Comparison of ENCODE assay signal across 23 cellular contexts in genomic region chr5:149094996-149095395, GRCh38. TPM values are rescaled to one million over a fixed set of nuclear protein-coding genes. Genes with fewer than 3 reads are reported as not detected.
DNase-seq lines count a peak whose midpoint lies in the region; ATAC-seq and TF ChIP-seq lines count a peak whose summit lies in the region.
"Had no signal": no experiment of that assay in that cellular context is flagged by ENCODE, and none has a peak within 500 bp of the region (broad histone marks: within the 10 kb centered on the region; RNA-seq: fewer than 3 reads in every experiment).

No MANE protein-coding gene starts in this region.

- H3K4me1 ChIP-seq in BE2C, result no peaks in the 10 kb centered on the region
- H3K4me1 ChIP-seq in PC-3 (ENCODE audit: insufficient read depth, low read length), result no peaks in the 10 kb centered on the region
- peaks cover 0 to 2% of the 10 kb centered on the region in 2 donors for H3K4me1 ChIP-seq in esophagus (ENCODE audit: control insufficient read depth in 2 of 2, insufficient read depth in 2 of 2, low read length in 1 of 2)
- H3K4me1 ChIP-seq in smooth muscle cell (ENCODE audit: low read depth), result no peaks in the 10 kb centered on the region
- H3K4me1 ChIP-seq: BLaER1 had no signal

- WGBS in esophagus, 2 donors, result 72 to 76% methylated on average over 2 of the region's 2 CpGs
- 65% methylated on average over 2 of the region's 2 CpGs for WGBS in smooth muscle cell (ENCODE audit: low lambda C conversion rate)

- no peak for ATAC-seq in PC-3
- no peak for ATAC-seq in HG02610 (IDR thresholded peaks at IDR 0.05; ENCODE audit: unreplicated experiment)
- ATAC-seq: GM12878, HCT116, HepG2, Panc1 had no signal

- H3K9me2 ChIP-seq in PC-3 (replicated peaks; ENCODE audit: low read length), result no peaks in the 10 kb centered on the region
- H3K9me2 ChIP-seq: SK-N-SH had no signal

- no peak overlapping the region for H2AFZ ChIP-seq in PC-3 (ENCODE audit: low read length)
- H2AFZ ChIP-seq in smooth muscle cell (ENCODE audit: low read depth), result no peak overlapping the region

- no peaks in the 10 kb centered on the region for H3K79me2 ChIP-seq in PC-3 (ENCODE audit: low read length)
- no peaks in the 10 kb centered on the region for H3K79me2 ChIP-seq in smooth muscle cell (ENCODE audit: low read depth)

- TF ChIP-seq CTCF in BE2C (IDR thresholded peaks at IDR 0.05; ENCODE audit: low read depth, low read length) (no peak), PC-3 (conservative IDR thresholded peaks at IDR 0.05; ENCODE audit: low read depth, low read length) (no peak), smooth muscle cell (IDR thresholded peaks at IDR 0.05; ENCODE audit: borderline replicate concordance, insufficient read depth, poor library complexity, severe bottlenecking) (no peak)

- no TSS peak for BruUV-seq in PC-3 (replicated peaks; lab: Mats Ljungman, UMichigan)

- no peak overlapping the region for H3K27ac ChIP-seq in PC-3 (ENCODE audit: low read length)
- peak overlapping the region; percentile 30 to 71 for H3K27ac ChIP-seq in esophagus (ENCODE audit: low read depth in 2 of 2, low read length in 1 of 2)
- peak overlapping the region; percentile 38 for H3K27ac ChIP-seq in smooth muscle cell (ENCODE audit: low read depth)
- H3K27ac ChIP-seq: BLaER1 had no signal

- no peak overlapping the region for H3K9ac ChIP-seq in PC-3 (ENCODE audit: low read length)
- no peak overlapping the region for H3K9ac ChIP-seq in smooth muscle cell (ENCODE audit: low read depth)
- H3K9ac ChIP-seq: BLaER1, SK-N-SH had no signal

- intact Hi-C loops in PC-3 (cut with micrococcal nuclease), result no loop called here

- POLR2A ChIA-PET in PC-3 (lab: Charles Lee; ENCODE audit: unreplicated experiment), result no interaction called here

- no peak overlapping the region for H3K4me3 ChIP-seq in BE2C (ENCODE audit: low read depth, low read length)
- no peak overlapping the region for H3K4me3 ChIP-seq in PC-3 (ENCODE audit: low read length)
- H3K4me3 ChIP-seq in esophagus (ENCODE audit: low read depth in 1 of 2, low read length in 2 of 2), result no peak overlapping the region
- no peak overlapping the region for H3K4me3 ChIP-seq in smooth muscle cell
- H3K4me3 ChIP-seq: BLaER1, GM12878 had no signal

- no peaks in the 10 kb centered on the region for H3K36me3 ChIP-seq in BE2C
- H3K36me3 ChIP-seq in PC-3 (ENCODE audit: low read depth, low read length), result peaks cover 5% of the 10 kb centered on the region; the same call in 1 of the 2 replicates
- no peaks in the 10 kb centered on the region for H3K36me3 ChIP-seq in esophagus (ENCODE audit: control insufficient read depth in 2 of 2, insufficient read depth in 2 of 2, low read length in 1 of 2)
- H3K36me3 ChIP-seq in smooth muscle cell (ENCODE audit: low read depth), result no peaks in the 10 kb centered on the region
- H3K36me3 ChIP-seq: BLaER1 had no signal

- H3K9me3 ChIP-seq in BE2C (no peaks in the 10 kb centered on the region; the same call in 1 of the 2 replicates), PC-3 (ENCODE audit: low read length) (peaks cover 18% of the 10 kb centered on the region), esophagus (ENCODE audit: control insufficient read depth in 2 of 2, insufficient read depth in 1 of 2, low read depth in 1 of 2, low read length in 1 of 2) (peaks cover 0 to 6% of the 10 kb centered on the region in 2 donors), smooth muscle cell (replicated peaks; ENCODE audit: low read depth) (peaks cover 5% of the 10 kb centered on the region)

- no peaks in the 10 kb centered on the region for H3F3A ChIP-seq in PC-3 (ENCODE audit: low read length, unreplicated experiment)
- H3F3A ChIP-seq in smooth muscle cell (ENCODE audit: low read depth), result no peaks in the 10 kb centered on the region

- H3K4me2 ChIP-seq in PC-3 (ENCODE audit: low read length), result no peak overlapping the region
- no peak overlapping the region for H3K4me2 ChIP-seq in smooth muscle cell
- H3K4me2 ChIP-seq: BLaER1, SK-N-SH had no signal

- H3K27me3 ChIP-seq in BE2C (no peaks in the 10 kb centered on the region), PC-3 (ENCODE audit: low read length) (no peaks in the 10 kb centered on the region), esophagus (ENCODE audit: control insufficient read depth in 1 of 2, insufficient read depth in 2 of 2, low read length in 2 of 2) (no peaks in the 10 kb centered on the region), smooth muscle cell (ENCODE audit: low read depth) (no peaks in the 10 kb centered on the region)
- H3K27me3 ChIP-seq: BLaER1 had no signal

- no peaks in the 10 kb centered on the region for H4K20me1 ChIP-seq in PC-3 (ENCODE audit: low read length)
- no peaks in the 10 kb centered on the region for H4K20me1 ChIP-seq in smooth muscle cell (ENCODE audit: low read depth)
- H4K20me1 ChIP-seq: BLaER1 had no signal

- DNase-seq in BE2C (peak; percentile 19), PC-3 (peak; percentile 50), smooth muscle cell (lab: John Stamatoyannopoulos, UW; ENCODE audit: unreplicated experiment) (no peak), COR-L47 (lab: John Stamatoyannopoulos, UW) (no peak), AG20443 (ENCODE audit: low spot score) (no peak)
- DNase-seq: 8988T; ACHN; CD4-positive, CD25-positive, alpha-beta regulatory T cell; DMS53; Kasumi-1; NCI-H2029 treated with DMSO at 0.1 percent for 48 hours; NCI-H446 treated with DMSO at 0.1 percent for 48 hours; NCI-H526; SHP77 treated with DMSO at 0.1 percent for 48 hours; SK-N-SH; SW 1271 had no signal

- CTCF ChIA-PET in PC-3 (lab: Charles Lee), result no interaction called here

RNA-seq across cellular contexts. Expression of gene SH3TC2, which starts 32.1 kb away (rescaled TPM):
- polyA plus RNA-seq in BE2C (2012; ENCODE audit: insufficient read depth, insufficient read length, low read depth), result 1.4 TPM
- total RNA-seq in PC-3 (2014; rRNA removed) (32.0 and 40.0 TPM in 2 replicates), smooth muscle cell (0.31 and 1.9 TPM in 2 replicates)
- polyA plus RNA-seq in esophagus (1 to 10 TPM; 1.4 to 5.1 TPM), smooth muscle cell (0.19 and 0.46 TPM in 2 replicates)
- total RNA-seq: GM12878 had no signal
- polyA plus RNA-seq: CD4-positive, CD25-positive, alpha-beta regulatory T cell; GM12878 had no signal

RNA-seq across cellular contexts. Expression of gene ABLIM3, which starts 46.3 kb away (rescaled TPM):
- polyA plus RNA-seq in BE2C (2012; ENCODE audit: insufficient read depth, insufficient read length, low read depth), result 4.6 TPM
- 43.6 and 48.0 TPM in 2 replicates for total RNA-seq in PC-3 (2014; rRNA removed)
- 10 to 100 TPM; 17.1 to 56.2 TPM for polyA plus RNA-seq in esophagus
- 1.8 and 6.8 TPM in 2 replicates for total RNA-seq in smooth muscle cell
- 2.6 and 3.6 TPM in 2 replicates for polyA plus RNA-seq in smooth muscle cell
- total RNA-seq: GM12878 had no signal

Comparison
In these comparisons a context has a peak if more than half of its experiments do, and no peak if none do; other contexts are left out.
1. DNase-seq: peak in BE2C (single experiment) and PC-3 (single experiment); none in smooth muscle cell (single experiment), COR-L47 (single experiment) and AG20443 (single experiment).
2. RNA of gene SH3TC2, which starts 32.1 kb away (total RNA-seq): 32.0 to 40.0 TPM in PC-3; 0.31 to 1.9 TPM in smooth muscle cell; every median in the first group is over 10 times any median in the second.